Comparison of ENCODE assay signal across 10 cellular contexts in genomic region chr15:48893311-48893710, GRCh38.
"Had no signal": no experiment of that assay in that cellular context is flagged by ENCODE, and none has a peak within 500 bp of the region (broad histone marks: within the 10 kb centered on the region; RNA-seq: fewer than 3 reads in every experiment).

No MANE protein-coding gene starts in this region.

- H3K27ac Mint-ChIP-seq: H9 had no signal

- H3K9me3 Mint-ChIP-seq: H9 had no signal

- FAIRE-seq: H1, H54 had no signal

- H3K4me3 Mint-ChIP-seq: H9 had no signal

- H3K4me2 ChIP-seq: KMS-11 had no signal

- DNase-seq: GM23248, H9, HCEC 1CT, IMR-90, Karpas-422, KBM-7 had no signal

- H3K27ac ChIP-seq: GM23248, HL-60, KMS-11 had no signal

- H3K4me3 ChIP-seq: GM23248 had no signal

- H2AFZ ChIP-seq: GM23248 had no signal

- H3K9ac ChIP-seq: GM23248, KMS-11 had no signal
